15 cellular contexts compared by ENCODE assay signal in the genomic region with DNA sequence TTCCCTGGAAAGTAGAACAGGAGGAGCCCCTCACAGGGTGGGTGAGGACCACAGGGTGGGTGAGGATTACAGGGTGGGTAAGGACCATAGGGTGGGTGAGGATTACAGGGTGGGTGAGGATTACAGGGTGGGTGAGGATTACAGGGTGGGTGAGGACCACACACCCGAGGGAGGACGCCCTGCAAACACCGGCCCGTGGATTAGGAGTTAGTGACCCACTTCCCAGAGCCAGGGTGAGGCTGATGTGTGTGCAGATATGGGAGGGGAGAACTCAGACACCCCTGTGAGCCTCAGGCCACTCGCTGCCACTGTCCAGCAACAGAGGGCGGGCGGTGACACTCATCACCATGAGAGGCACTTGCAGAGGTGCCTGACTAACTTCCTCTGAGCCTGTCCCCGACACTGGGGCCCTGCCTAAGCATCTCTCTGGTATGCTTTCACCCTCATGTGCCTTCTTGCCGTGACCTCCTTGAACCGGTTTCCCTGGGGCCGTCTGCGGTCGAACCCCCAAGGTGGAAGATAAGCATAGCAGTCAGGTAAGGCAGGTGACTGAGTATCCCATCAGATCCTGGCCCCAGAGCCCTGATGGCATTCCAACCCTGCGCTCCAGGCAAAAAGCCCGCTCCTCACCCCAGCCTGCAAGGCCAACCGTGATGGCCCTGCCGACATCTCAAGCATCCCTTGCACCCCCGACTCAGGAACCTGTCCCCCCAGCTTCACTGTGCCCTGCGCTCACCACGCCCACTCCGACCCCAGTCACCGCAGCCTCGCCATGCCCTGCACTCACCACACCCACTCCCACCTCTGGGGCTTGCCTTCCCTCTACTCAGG.
DNase-seq lines count a peak whose midpoint lies in the region; ATAC-seq and TF ChIP-seq lines count a peak whose summit lies in the region.
"Had no signal": no experiment of that assay in that cellular context is flagged by ENCODE, and none has a peak within 500 bp of the region (broad histone marks: within the 10 kb centered on the region; RNA-seq: fewer than 3 reads in every experiment).

No MANE protein-coding gene starts in this region.

- no peak for TF ChIP-seq EP300 in SK-N-SH (IDR thresholded peaks at IDR 0.05; ENCODE audit: borderline replicate concordance in 1 of 2, low read depth in 1 of 2, low read length in 1 of 2)

- DNase-seq in SK-N-SH (peak; percentile 39), islet precursor cell (peak; percentile 64), testis (no peak)
- DNase-seq: COR-L47; kidney glomerular epithelial cell; NCI-H1092 treated with DMSO at 0.1 percent for 48 hours; SJCRH30; stimulated activated CD4-positive, alpha-beta T cell treated with anti-CD3 and anti-CD28 coated beads, Interleukin-1b, Interleukin-23, amount 100 ng/mL, for 48 hours had no signal

- H3K9me3 ChIP-seq in SK-N-SH (no peaks in the 10 kb centered on the region), testis (no peaks in the 10 kb centered on the region)
- H3K9me3 ChIP-seq: SJCRH30 had no signal

- no peaks in the 10 kb centered on the region for H3K9me3 Mint-ChIP-seq in activated T-helper 17 cell treated with anti-CD3 and anti-CD28 coated beads, Interleukin-2, amount 50 U/mL, for 72 hours

- no peak overlapping the region for H3K4me3 ChIP-seq in SK-N-SH (ENCODE audit: low read depth in 2 of 2, low read length in 1 of 2)
- no peak overlapping the region for H3K4me3 ChIP-seq in skin epidermis
- no peak overlapping the region for H3K4me3 ChIP-seq in testis
- H3K4me3 ChIP-seq: SJCRH30 had no signal

- no peaks in the 10 kb centered on the region for H3K27me3 Mint-ChIP-seq in activated T-helper 17 cell treated with anti-CD3 and anti-CD28 coated beads, Interleukin-2, amount 50 U/mL, for 72 hours

- 95% methylated on average over 17 of the region's 23 CpGs for WGBS in SK-N-SH (ENCODE audit: low lambda C conversion rate)
- 91 to 92% methylated on average over 21 to 23 of the region's 23 CpGs for WGBS in testis, 2 donors

- no peak overlapping the region for H3K9ac ChIP-seq in SK-N-SH

- H3K4me1 ChIP-seq in SK-N-SH (ENCODE audit: control insufficient read depth in 1 of 2, insufficient read depth in 2 of 2, low read depth in 1 of 2, low read length in 1 of 2) (peaks cover 0 to 69% of the 10 kb centered on the region in 2 experiments; a peak in 3 of 4 replicates), testis (peaks cover 76% of the 10 kb centered on the region)

- H3K4me2 ChIP-seq in SK-N-SH: no peak overlapping the region

- H3K36me3 ChIP-seq in SK-N-SH (replicated peaks in 1 of 2; ENCODE audit: control insufficient read depth in 1 of 2, insufficient read depth in 2 of 2, low read length in 1 of 2): no peaks in the 10 kb centered on the region
- no peaks in the 10 kb centered on the region for H3K36me3 ChIP-seq in testis (ENCODE audit: low read depth, missing control alignments)
- H3K36me3 ChIP-seq: SJCRH30 had no signal

- intact Hi-C loops in testis (cut with DNase I; ENCODE audit: low total_unique reads): no loop called here

- TF ChIP-seq CTCF in SK-N-SH (IDR thresholded peaks at IDR 0.05): no peak
- TF ChIP-seq CTCF in testis (IDR thresholded peaks at IDR 0.05): no peak

- H3K9me2 ChIP-seq in SK-N-SH: no peaks in the 10 kb centered on the region

- TF ChIP-seq RAD21 in SK-N-SH (IDR thresholded peaks at IDR 0.05; ENCODE audit: low read length): no peak

- H3K79me2 ChIP-seq in SK-N-SH (ENCODE audit: insufficient read depth): no peaks in the 10 kb centered on the region

- CTCF ChIA-PET in SK-N-SH (lab: Yijun Ruan, JAX): interaction anchor here (1.2 to 2.8 kb wide), 9 partner anchors 10 to 132 kb away, joined by 3 to 28 read pairs (median 8); no protein-coding TSS in a partner anchor

- peaks cover 44% of the 10 kb centered on the region for H3K4me1 Mint-ChIP-seq in activated T-helper 17 cell treated with anti-CD3 and anti-CD28 coated beads, Interleukin-2, amount 50 U/mL, for 72 hours

- no peaks in the 10 kb centered on the region for H3F3A ChIP-seq in SK-N-SH (replicated peaks; ENCODE audit: insufficient read depth)

- peaks cover 12% of the 10 kb centered on the region; the same call in 1 of the 2 replicates for H4K20me1 ChIP-seq in SK-N-SH (ENCODE audit: insufficient read depth)

- H3K27me3 ChIP-seq in SK-N-SH (ENCODE audit: insufficient read depth) (no peaks in the 10 kb centered on the region), testis (no peaks in the 10 kb centered on the region)
- H3K27me3 ChIP-seq: SJCRH30 had no signal

- peak overlapping the region in 1 of 2 experiments; percentile 45; a peak in 2 of 4 replicates for H3K27ac ChIP-seq in SK-N-SH (ENCODE audit: low read depth in 2 of 2, low read length in 1 of 2)
- H3K27ac ChIP-seq in skin epidermis: peak overlapping the region in 12 of 21 experiments; percentile 8 to 81 (median 58)
- peak overlapping the region in 1 of 2 donors; percentile 8 for H3K27ac ChIP-seq in testis
- H3K27ac ChIP-seq: 22Rv1 had no signal

- no peak for TF ChIP-seq POLR2A in testis (IDR thresholded peaks at IDR 0.05)

- H2AFZ ChIP-seq in SK-N-SH (ENCODE audit: low read depth): no peak overlapping the region

- ATAC-seq in SK-N-SH treated with all-trans-retinoic acid at 6 μM for 48 hours (no peak), HG02885 (IDR thresholded peaks at IDR 0.05; ENCODE audit: poor library complexity, unreplicated experiment) (no peak), GM19467 (IDR thresholded peaks at IDR 0.05; ENCODE audit: unreplicated experiment) (no peak)
- ATAC-seq in activated T-helper 17 cell treated with anti-CD3 and anti-CD28 coated beads, Interleukin-2, amount 50 U/mL, for 72 hours (replicated peaks): no peak
- ATAC-seq: HepG2 had no signal

- peaks cover 15% of the 10 kb centered on the region for H3K36me3 Mint-ChIP-seq in activated T-helper 17 cell treated with anti-CD3 and anti-CD28 coated beads, Interleukin-2, amount 50 U/mL, for 72 hours (ENCODE audit: low read depth)

- H3K4me3 Mint-ChIP-seq in activated T-helper 17 cell treated with anti-CD3 and anti-CD28 coated beads, Interleukin-2, amount 50 U/mL, for 72 hours: peak overlapping the region; percentile 60

- H3K27ac Mint-ChIP-seq in activated T-helper 17 cell treated with anti-CD3 and anti-CD28 coated beads, Interleukin-2, amount 50 U/mL, for 72 hours: peak overlapping the region; percentile 86

- POLR2A ChIA-PET in SK-N-SH (lab: Yijun Ruan, JAX): interaction anchor here (0.9 to 1.9 kb wide), 2 partner anchors 21 to 71 kb away, joined by 4 to 10 read pairs; no protein-coding TSS in a partner anchor

TF ChIP-seq in SK-N-SH, 30 proteins besides CTCF, POLR2A, EP300 and RAD21 (continues in another document):
- no peak for TF ChIP-seq NRF1 (IDR thresholded peaks at IDR 0.05; ENCODE audit: low read depth, low read length)
- no peak for TF ChIP-seq POLR2AphosphoS5 (IDR thresholded peaks at IDR 0.05; ENCODE audit: low read depth, low read length)
- no peak for TF ChIP-seq IRF3 (IDR thresholded peaks at IDR 0.05; ENCODE audit: low read depth, low read length)
- no peak for TF ChIP-seq USF2 (IDR thresholded peaks at IDR 0.05; ENCODE audit: borderline replicate concordance, low read depth, low read length)
- no peak for TF ChIP-seq GATA2 (CRISPR knock-in tag; IDR thresholded peaks at IDR 0.05)

TF ChIP-seq in SK-N-SH treated with all-trans-retinoic acid at 6 μM for 48 hours, 23 proteins besides CTCF, POLR2A, EP300 and RAD21 (continues in another document):
- no peak for TF ChIP-seq ISL1 (CRISPR knock-in tag; IDR thresholded peaks at IDR 0.05)
- no peak for TF ChIP-seq ZFP3 (CRISPR knock-in tag; IDR thresholded peaks at IDR 0.05)
- no peak for TF ChIP-seq SNAI2 (CRISPR knock-in tag; IDR thresholded peaks at IDR 0.05)
- TF ChIP-seq RARB (CRISPR knock-in tag; IDR thresholded peaks at IDR 0.05): no peak
- TF ChIP-seq PPARA (CRISPR knock-in tag; IDR thresholded peaks at IDR 0.05; ENCODE audit: borderline replicate concordance): no peak
- TF ChIP-seq POU6F1 (CRISPR knock-in tag; IDR thresholded peaks at IDR 0.05; ENCODE audit: borderline replicate concordance, low read depth): no peak
- no peak for TF ChIP-seq TSHZ2 (CRISPR knock-in tag; IDR thresholded peaks at IDR 0.05)
- TF ChIP-seq TOX (CRISPR knock-in tag; IDR thresholded peaks at IDR 0.05; ENCODE audit: borderline replicate concordance): no peak
- TF ChIP-seq ZNF8 (CRISPR knock-in tag; IDR thresholded peaks at IDR 0.05): no peak
- no peak for TF ChIP-seq ZC3H10 (CRISPR knock-in tag; IDR thresholded peaks at IDR 0.05)
